ENCODE assay signal across 6 cellular contexts in the genomic region with DNA sequence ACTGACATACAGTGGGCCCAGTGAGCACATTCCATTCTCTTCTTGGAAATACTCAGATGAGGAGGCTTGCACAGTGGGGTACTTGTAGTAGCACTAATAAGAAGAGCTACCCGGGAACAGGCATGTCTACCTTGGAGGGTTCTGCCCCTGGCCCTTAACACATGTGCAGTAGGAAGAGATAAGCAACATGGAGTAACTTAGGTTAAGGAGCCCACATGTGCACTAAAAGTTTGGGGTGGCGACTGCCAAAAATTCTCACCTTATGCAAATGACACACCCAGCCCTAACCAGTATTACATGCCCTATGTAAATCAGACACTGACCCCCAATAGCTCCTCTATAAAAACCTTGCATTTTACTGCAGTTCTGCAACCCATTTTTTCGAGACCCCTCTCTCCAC.
"Had no signal": no experiment of that assay in that cellular context is flagged by ENCODE, and none has a peak within 500 bp of the region (broad histone marks: within the 10 kb centered on the region; RNA-seq: fewer than 3 reads in every experiment).

No MANE protein-coding gene starts in this region.

- H2AFZ ChIP-seq: GM23248 had no signal

- H3K27ac Mint-ChIP-seq: H9 had no signal

- DNase-seq: GM23248, H9, HCEC 1CT, KBM-7 had no signal

- H3K4me3 ChIP-seq: GM23248 had no signal

- H3K27ac ChIP-seq: GM23248, HL-60 had no signal

- H3K4me3 Mint-ChIP-seq: H9 had no signal

- ATAC-seq: HepG2 had no signal
